23 cellular contexts compared by ENCODE assay signal in genomic region chr5:74187757-74188156, GRCh38.
A peak's percentile ranks its signal among the peaks of the same experiment; 100 is the strongest.
DNase-seq lines count a peak whose midpoint lies in the region; ATAC-seq, FAIRE-seq and TF ChIP-seq lines count a peak whose summit lies in the region.
"Had no signal": no experiment of that assay in that cellular context is flagged by ENCODE, and none has a peak within 500 bp of the region (broad histone marks: within the 10 kb centered on the region; RNA-seq: fewer than 3 reads in every experiment).

No MANE protein-coding gene starts in this region.

- no peak overlapping the region for H2BK15ac ChIP-seq in neuronal stem cell (ENCODE audit: low read length)

- H3K4me1 Mint-ChIP-seq in WTC11 (peaks cover 9% of the 10 kb centered on the region), type B pancreatic cell (ENCODE audit: unreplicated experiment) (peaks cover 20% of the 10 kb centered on the region)

- peaks cover 23% of the 10 kb centered on the region for H3K9me3 Mint-ChIP-seq in WTC11
- H3K9me3 Mint-ChIP-seq in type B pancreatic cell, result peaks cover 12% of the 10 kb centered on the region

- H2BK5ac ChIP-seq in neuronal stem cell (ENCODE audit: low read length), result no peak overlapping the region

- no peak overlapping the region for H2BK120ac ChIP-seq in neuronal stem cell (ENCODE audit: low read depth, low read length)

- H3K79me1 ChIP-seq in neuronal stem cell (ENCODE audit: low read depth, low read length), result no peaks in the 10 kb centered on the region

- WGBS in neuronal stem cell (ENCODE audit: extremely low coverage in 2 of 2, insufficient read length in 2 of 2, insufficient replicate concordance in 1 of 2), 2 donors, result no CpG with 5 or more reads among the region's 1 CpG
- 84 to 87% (median 87%) methylated on average over 1 of the region's 1 CpG for WGBS in small intestine, 3 donors

- H3K36me3 Mint-ChIP-seq in WTC11 (peaks cover 3% of the 10 kb centered on the region; the same call in 1 of the 2 replicates), type B pancreatic cell (no peaks in the 10 kb centered on the region)
- H3K36me3 Mint-ChIP-seq: CD4-positive, alpha-beta memory T cell had no signal

- H3K27me3 ChIP-seq in neuronal stem cell (ENCODE audit: control insufficient read depth in 3 of 3, insufficient read depth in 3 of 3, low read depth in 1 of 3, low read length in 3 of 3), result no peaks in the 10 kb centered on the region
- no peaks in the 10 kb centered on the region for H3K27me3 ChIP-seq in small intestine (ENCODE audit: control insufficient read depth in 2 of 2, insufficient read depth in 2 of 2, low read length in 2 of 2)
- H3K27me3 ChIP-seq: BE2C, SJCRH30 had no signal

- peak overlapping the region; percentile 54 for H2AFZ ChIP-seq in neuronal stem cell (ENCODE audit: low read length)

- ATAC-seq in WTC11, result peak; percentile 52; the same call in 1 of the 2 replicates
- no peak for ATAC-seq in GM19023 (IDR thresholded peaks at IDR 0.05; ENCODE audit: unreplicated experiment)
- ATAC-seq: GM12878, PC-3 had no signal

- H3K18ac ChIP-seq in neuronal stem cell (ENCODE audit: low read length), result no peak overlapping the region

- no peak overlapping the region for H3K4me3 ChIP-seq in neuronal stem cell (ENCODE audit: low read length in 2 of 2)
- no peak overlapping the region for H3K4me3 ChIP-seq in small intestine (ENCODE audit: low read depth in 1 of 2, low read length in 2 of 2)
- H3K4me3 ChIP-seq: GM12878, SJCRH30 had no signal

- no peak overlapping the region for H3K27ac Mint-ChIP-seq in WTC11
- no peak overlapping the region for H3K27ac Mint-ChIP-seq in type B pancreatic cell
- H3K27ac Mint-ChIP-seq: CD4-positive, alpha-beta memory T cell had no signal

- no peak overlapping the region for H3K9ac ChIP-seq in neuronal stem cell (ENCODE audit: low read depth, low read length, poor library complexity)

- H3K14ac ChIP-seq in neuronal stem cell (ENCODE audit: low read length), result no peak overlapping the region

- no peak overlapping the region for H4K8ac ChIP-seq in neuronal stem cell (ENCODE audit: low read depth, low read length)

- peaks cover 0 to 4% of the 10 kb centered on the region in 2 donors for H3K9me3 ChIP-seq in neuronal stem cell (replicated peaks in 1 of 2; ENCODE audit: control insufficient read depth in 2 of 2, insufficient read depth in 1 of 2, low read depth in 1 of 2, low read length in 2 of 2)
- H3K9me3 ChIP-seq in small intestine (ENCODE audit: control insufficient read depth, low read depth), result no peaks in the 10 kb centered on the region
- H3K9me3 ChIP-seq: BE2C, SJCRH30 had no signal

- no peak for FAIRE-seq in small intestine (lab: Jason Lieb, UNC)
- FAIRE-seq: G401.6, GM12878, GM18507 had no signal

- no peak overlapping the region for H2AK5ac ChIP-seq in neuronal stem cell (ENCODE audit: low read depth, low read length)

- POLR2A ChIA-PET in WTC11 (lab: Charles Lee), result no interaction called here

- H3K36me3 ChIP-seq in neuronal stem cell (replicated peaks in 1 of 2; ENCODE audit: control insufficient read depth in 2 of 2, insufficient read depth in 2 of 2, low read length in 2 of 2) (peaks cover 0 to 2% of the 10 kb centered on the region in 2 donors), small intestine (ENCODE audit: control insufficient read depth in 2 of 2, insufficient read depth in 2 of 2, low read length in 2 of 2) (no peaks in the 10 kb centered on the region)
- H3K36me3 ChIP-seq: BE2C, SJCRH30 had no signal

- no peak overlapping the region for H2BK12ac ChIP-seq in neuronal stem cell (ENCODE audit: low read length)

- H3K27me3 Mint-ChIP-seq in WTC11 (ENCODE audit: low read depth), result no peaks in the 10 kb centered on the region
- H3K27me3 Mint-ChIP-seq in type B pancreatic cell, result no peaks in the 10 kb centered on the region

- CTCF ChIA-PET in WTC11 (lab: Charles Lee), result no interaction called here

- DNase-seq in HT1080 (ENCODE audit: low read depth), result peak; percentile 40
- peak; percentile 22 for DNase-seq in WTC11 (ENCODE audit: low spot score)
- DNase-seq in iPS-NIHi11 (ENCODE audit: low spot score), result peak; percentile 19
- DNase-seq in neuronal stem cell (ENCODE audit: low spot score), result peak; percentile 60
- no peak for DNase-seq in small intestine
- DNase-seq in NOMO-1 treated with DMSO at 0.1 percent for 48 hours (lab: John Stamatoyannopoulos, UW; ENCODE audit: unreplicated experiment), result no peak
- DNase-seq in type B pancreatic cell (ENCODE audit: extremely low spot score, unreplicated experiment), result no peak
- DNase-seq: BE2C; CD4-positive, alpha-beta memory T cell; GOT3; IMR-90; Karpas-422; NCI-H1105; NCI-H1694; NCI-H226; NCI-H524 treated with DMSO at 0.1 percent for 48 hours; PC-3; SJCRH30 had no signal

- H3K4me3 Mint-ChIP-seq in WTC11 (no peak overlapping the region), type B pancreatic cell (no peak overlapping the region)
- H3K4me3 Mint-ChIP-seq: CD4-positive, alpha-beta memory T cell had no signal

- peak overlapping the region; percentile 89 for H3K27ac ChIP-seq in neuronal stem cell (replicated peaks; ENCODE audit: low read length)
- no peak overlapping the region for H3K27ac ChIP-seq in small intestine (ENCODE audit: low read depth in 1 of 2, low read length in 1 of 2)
- H3K27ac ChIP-seq: RWPE1, SJCRH30 had no signal

- TF ChIP-seq CTCF in WTC11 (IDR thresholded peaks at IDR 0.05), result no peak
- TF ChIP-seq CTCF in type B pancreatic cell (conservative IDR thresholded peaks at IDR 0.05), result no peak

- H3K4me1 ChIP-seq in neuronal stem cell (ENCODE audit: control insufficient read depth in 2 of 2, insufficient read depth in 1 of 2, low read depth in 1 of 2, low read length in 2 of 2) (peaks cover 15 to 24% of the 10 kb centered on the region in 2 donors), small intestine (ENCODE audit: control insufficient read depth in 2 of 2, insufficient read depth in 1 of 2, low read depth in 1 of 2, low read length in 1 of 2) (no peaks in the 10 kb centered on the region)

- H3K4ac ChIP-seq in neuronal stem cell (ENCODE audit: low read length), result no peak overlapping the region

- no peak overlapping the region for H3K4me2 ChIP-seq in neuronal stem cell (ENCODE audit: insufficient read depth, low read length, poor library complexity, severe bottlenecking)

- H3K23ac ChIP-seq in neuronal stem cell (ENCODE audit: low read depth, low read length, poor library complexity), result no peak overlapping the region

- no peak overlapping the region for H4K91ac ChIP-seq in neuronal stem cell (ENCODE audit: low read depth, low read length, poor library complexity)

TF ChIP-seq in WTC11, 78 proteins besides CTCF, POLR2A, EP300 and RAD21:
- TF ChIP-seq KAT7 (CRISPR knock-in tag; IDR thresholded peaks at IDR 0.05; ENCODE audit: borderline replicate concordance) (no peak), TEAD4 (CRISPR knock-in tag; IDR thresholded peaks at IDR 0.05) (no peak), TCF7 (CRISPR knock-in tag; IDR thresholded peaks at IDR 0.05; ENCODE audit: low read depth) (no peak), USF1 (CRISPR knock-in tag; IDR thresholded peaks at IDR 0.05) (no peak), ERG (CRISPR knock-in tag; IDR thresholded peaks at IDR 0.05) (no peak), ZNF416 (CRISPR knock-in tag; IDR thresholded peaks at IDR 0.05) (no peak)
- TF ChIP-seq, protein P1, sequence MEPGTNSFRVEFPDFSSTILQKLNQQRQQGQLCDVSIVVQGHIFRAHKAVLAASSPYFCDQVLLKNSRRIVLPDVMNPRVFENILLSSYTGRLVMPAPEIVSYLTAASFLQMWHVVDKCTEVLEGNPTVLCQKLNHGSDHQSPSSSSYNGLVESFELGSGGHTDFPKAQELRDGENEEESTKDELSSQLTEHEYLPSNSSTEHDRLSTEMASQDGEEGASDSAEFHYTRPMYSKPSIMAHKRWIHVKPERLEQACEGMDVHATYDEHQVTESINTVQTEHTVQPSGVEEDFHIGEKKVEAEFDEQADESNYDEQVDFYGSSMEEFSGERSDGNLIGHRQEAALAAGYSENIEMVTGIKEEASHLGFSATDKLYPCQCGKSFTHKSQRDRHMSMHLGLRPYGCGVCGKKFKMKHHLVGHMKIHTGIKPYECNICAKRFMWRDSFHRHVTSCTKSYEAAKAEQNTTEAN (CRISPR knock-in tag; IDR thresholded peaks at IDR 0.05), result no peak
- TF ChIP-seq, protein P2, sequence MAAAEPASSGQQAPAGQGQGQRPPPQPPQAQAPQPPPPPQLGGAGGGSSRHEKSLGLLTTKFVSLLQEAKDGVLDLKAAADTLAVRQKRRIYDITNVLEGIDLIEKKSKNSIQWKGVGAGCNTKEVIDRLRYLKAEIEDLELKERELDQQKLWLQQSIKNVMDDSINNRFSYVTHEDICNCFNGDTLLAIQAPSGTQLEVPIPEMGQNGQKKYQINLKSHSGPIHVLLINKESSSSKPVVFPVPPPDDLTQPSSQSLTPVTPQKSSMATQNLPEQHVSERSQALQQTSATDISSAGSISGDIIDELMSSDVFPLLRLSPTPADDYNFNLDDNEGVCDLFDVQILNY (CRISPR knock-in tag; IDR thresholded peaks at IDR 0.05), result no peak
TF ChIP-seq in WTC11: peak in this region for 0.

Comparison
In these comparisons a context has a peak if more than half of its experiments do, and no peak if none do; other contexts are left out.
1. DNase-seq: peak in HT1080 (single experiment), WTC11 (single experiment), iPS-NIHi11 (single experiment) and neuronal stem cell (single experiment); none in small intestine (single experiment), NOMO-1 treated with DMSO at 0.1 percent for 48 hours (single experiment) and type B pancreatic cell (single experiment).